In the genomic region with DNA sequence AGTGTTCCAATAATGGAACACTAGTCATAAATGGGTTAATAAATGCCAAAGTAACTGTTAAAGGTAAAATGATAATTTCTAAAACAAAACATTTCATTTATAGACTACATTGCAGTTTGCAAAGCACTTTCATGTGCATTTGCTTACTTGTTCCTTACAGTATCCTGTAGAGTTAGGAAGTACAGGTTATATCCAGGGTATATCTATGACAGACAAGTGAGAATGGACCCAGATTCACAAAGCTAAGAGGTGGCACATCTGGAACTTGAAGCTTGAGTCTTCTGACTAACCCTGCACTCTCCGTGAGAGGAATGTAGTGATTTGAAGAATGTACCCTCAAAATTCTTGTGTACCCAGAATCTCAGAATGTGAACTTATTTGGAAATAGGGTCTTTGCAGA, we compare ENCODE assay signal across 8 cellular contexts.
"Had no signal": no experiment of that assay in that cellular context is flagged by ENCODE, and none has a peak within 500 bp of the region (broad histone marks: within the 10 kb centered on the region; RNA-seq: fewer than 3 reads in every experiment).

No MANE protein-coding gene starts in this region.

- DNase-seq: GM23248, GOT3, H7, HCEC 1CT, KBM-7 had no signal

- H3K4me2 ChIP-seq: KMS-11 had no signal

- H2AFZ ChIP-seq: GM23248 had no signal

- H3K27ac Mint-ChIP-seq: IgD-negative memory B cell had no signal

- H3K9ac ChIP-seq: GM23248, KMS-11 had no signal

- H3K27ac ChIP-seq: GM23248, KMS-11 had no signal

- H3K27me3 Mint-ChIP-seq: IgD-negative memory B cell had no signal

- FAIRE-seq: HTR-8/SVneo had no signal

- H3K4me3 Mint-ChIP-seq: IgD-negative memory B cell had no signal

- H3K4me3 ChIP-seq: GM23248 had no signal
